Comparison of ENCODE assay signal across 10 cellular contexts in genomic region chr1:89615676-89616598, GRCh38. TPM values are rescaled to one million over a fixed set of nuclear protein-coding genes. Genes with fewer than 3 reads are reported as not detected.
DNase-seq lines count a peak whose midpoint lies in the region; FAIRE-seq and TF ChIP-seq lines count a peak whose summit lies in the region.
"Had no signal": no experiment of that assay in that cellular context is flagged by ENCODE, and none has a peak within 500 bp of the region (broad histone marks: within the 10 kb centered on the region; RNA-seq: fewer than 3 reads in every experiment).

No MANE protein-coding gene starts in this region.

- TF ChIP-seq POLR2A in esophagus muscularis mucosa (IDR thresholded peaks at IDR 0.05; ENCODE audit: low read depth) (no peak), sigmoid colon (IDR thresholded peaks at IDR 0.05) (no peak)

- H3K27ac ChIP-seq in OCI-LY7 (ENCODE audit: low read depth, low read length, poor library complexity, severe bottlenecking) (no peak overlapping the region), esophagus muscularis mucosa (replicated peaks in 1 of 4) (no peak overlapping the region), smooth muscle cell (ENCODE audit: low read depth) (no peak overlapping the region), sigmoid colon (no peak overlapping the region)

- H3K4me3 ChIP-seq in OCI-LY7 (ENCODE audit: low read depth, low read length, poor library complexity, severe bottlenecking) (no peak overlapping the region), esophagus muscularis mucosa (no peak overlapping the region), smooth muscle cell (no peak overlapping the region), sigmoid colon (no peak overlapping the region)
- H3K4me3 ChIP-seq: skin epidermis had no signal

- TF ChIP-seq CTCF in OCI-LY7 (conservative IDR thresholded peaks at IDR 0.05; ENCODE audit: low read length) (peak; percentile 75), esophagus muscularis mucosa (IDR thresholded peaks at IDR 0.05) (peak in 2 of 3 experiments; percentile 21 to 25), smooth muscle cell (IDR thresholded peaks at IDR 0.05; ENCODE audit: borderline replicate concordance, insufficient read depth, poor library complexity, severe bottlenecking) (peak; percentile 32), sigmoid colon (IDR thresholded peaks at IDR 0.05) (no peak)

- H3F3A ChIP-seq in smooth muscle cell (ENCODE audit: low read depth): no peaks in the 10 kb centered on the region

- H3K79me2 ChIP-seq in OCI-LY7 (ENCODE audit: insufficient read depth, low read depth, low read length) (no peaks in the 10 kb centered on the region), smooth muscle cell (ENCODE audit: low read depth) (no peaks in the 10 kb centered on the region)

- WGBS in esophagus muscularis mucosa: 61% methylated on average over 3 of the region's 3 CpGs
- 76% methylated on average over 3 of the region's 3 CpGs for WGBS in smooth muscle cell (ENCODE audit: low lambda C conversion rate)
- WGBS in sigmoid colon, 2 donors: 88 to 94% methylated on average over 3 of the region's 3 CpGs

- H3K9ac ChIP-seq in smooth muscle cell (ENCODE audit: low read depth): no peak overlapping the region

- DNase-seq in NCI-H748 (lab: John Stamatoyannopoulos, UW; ENCODE audit: unreplicated experiment) (peak; percentile 23), NCI-H748 treated with DMSO at 0.1 percent for 48 hours (lab: John Stamatoyannopoulos, UW) (no peak), OCI-LY7 (ENCODE audit: low spot score) (peak; percentile 51), esophagus muscularis mucosa (ENCODE audit: extremely low spot score) (no peak), smooth muscle cell (lab: John Stamatoyannopoulos, UW; ENCODE audit: unreplicated experiment) (no peak), sigmoid colon (no peak), HTR-8/SVneo (ENCODE audit: insufficient read length, low spot score) (no peak), NCI-H187 treated with DMSO at 0.1 percent for 48 hours (lab: John Stamatoyannopoulos, UW) (no peak)
- DNase-seq: C1 segment of cervical spinal cord had no signal

- H3K9me2 ChIP-seq in OCI-LY7 (ENCODE audit: insufficient read depth, low read length): no peaks in the 10 kb centered on the region

- H3K4me1 ChIP-seq in OCI-LY7 (ENCODE audit: insufficient read depth, low read length, poor library complexity, severe bottlenecking) (no peaks in the 10 kb centered on the region), esophagus muscularis mucosa (peaks cover 0 to 15% (median 3%) of the 10 kb centered on the region in 4 donors), smooth muscle cell (ENCODE audit: low read depth) (no peaks in the 10 kb centered on the region), sigmoid colon (no peaks in the 10 kb centered on the region)

- 0 out of 2 replicates have a peak, but pooled peaks cover 4% of the 10 kb centered on the region for H3K36me3 ChIP-seq in OCI-LY7 (ENCODE audit: insufficient read depth, low read length)
- H3K36me3 ChIP-seq in esophagus muscularis mucosa: no peaks in the 10 kb centered on the region
- no peaks in the 10 kb centered on the region for H3K36me3 ChIP-seq in smooth muscle cell (ENCODE audit: low read depth)
- H3K36me3 ChIP-seq in sigmoid colon: no peaks in the 10 kb centered on the region

- TF ChIP-seq EP300 in esophagus muscularis mucosa (IDR thresholded peaks at IDR 0.05) (no peak), sigmoid colon (IDR thresholded peaks at IDR 0.05) (no peak)

- H3K9me3 ChIP-seq in OCI-LY7 (ENCODE audit: low read length) (no peaks in the 10 kb centered on the region), esophagus muscularis mucosa (no peaks in the 10 kb centered on the region), smooth muscle cell (replicated peaks; ENCODE audit: low read depth) (no peaks in the 10 kb centered on the region), sigmoid colon (no peaks in the 10 kb centered on the region)

- CTCF ChIA-PET in OCI-LY7 (lab: Charles Lee; ENCODE audit: unreplicated experiment): interaction anchor here (0.9 kb wide), 1 partner anchor 146 kb away, joined by 4 read pairs; no protein-coding TSS in a partner anchor

- H4K20me1 ChIP-seq in OCI-LY7 (ENCODE audit: insufficient read depth, low read length): no peaks in the 10 kb centered on the region
- H4K20me1 ChIP-seq in smooth muscle cell (ENCODE audit: low read depth): no peaks in the 10 kb centered on the region

- H3K4me2 ChIP-seq in OCI-LY7 (ENCODE audit: low read length) (no peak overlapping the region), smooth muscle cell (no peak overlapping the region)

- no TSS peak for BruUV-seq in OCI-LY7 (replicated peaks; lab: Mats Ljungman, UMichigan)

- POLR2A ChIA-PET in OCI-LY7 (lab: Charles Lee): interaction anchor here (1.1 kb wide), 1 partner anchor 126 kb away, joined by 3 read pairs; no protein-coding TSS in a partner anchor

- no peak for FAIRE-seq in HTR-8/SVneo (lab: Jason Lieb, UNC)

- H3K27me3 ChIP-seq in esophagus muscularis mucosa: no peaks in the 10 kb centered on the region
- no peaks in the 10 kb centered on the region for H3K27me3 ChIP-seq in smooth muscle cell (ENCODE audit: low read depth)
- H3K27me3 ChIP-seq in sigmoid colon: no peaks in the 10 kb centered on the region

- intact Hi-C loops in OCI-LY7 (cut with micrococcal nuclease; ENCODE audit: unreplicated experiment): no loop called here
- intact Hi-C loops in esophagus muscularis mucosa (cut with DNase I): no loop called here
- intact Hi-C loops in sigmoid colon (cut with DNase I): no loop called here

- H2AFZ ChIP-seq in OCI-LY7 (ENCODE audit: low read length): no peak overlapping the region
- H2AFZ ChIP-seq in smooth muscle cell (ENCODE audit: low read depth): no peak overlapping the region

RNA-seq across cellular contexts. Expression of gene LRRC8C, which starts 17.0 kb away (rescaled TPM):
- 4.1 and 6.0 TPM in 2 replicates for total RNA-seq in OCI-LY7 (2014; rRNA removed; shearing (Covaris generic))
- 8.8 and 9.0 TPM in 2 replicates for total RNA-seq in OCI-LY7 (2022)
- 1 to 10 TPM; 5.8 to 8.9 (median 7.4) TPM for total RNA-seq in esophagus muscularis mucosa
- total RNA-seq in smooth muscle cell: 4.9 and 7.2 TPM in 2 replicates
- 2.2 and 2.6 TPM in 2 replicates for polyA plus RNA-seq in smooth muscle cell
- 1 to 10 TPM; 3.5 to 7.8 (median 5.1) TPM for total RNA-seq in sigmoid colon
- polyA plus RNA-seq in sigmoid colon: 1 to 10 TPM in 2 of 3 donors, under 1 TPM in 1; 0.69 to 4.1 (median 1.2) TPM

Comparison
In these comparisons a context has a peak if more than half of its experiments do, and no peak if none do; other contexts are left out.
1. DNase-seq: peak in NCI-H748 (single experiment) and OCI-LY7 (single experiment); none in NCI-H748 treated with DMSO at 0.1 percent for 48 hours (single experiment), esophagus muscularis mucosa (single experiment), smooth muscle cell (single experiment), sigmoid colon (single experiment), HTR-8/SVneo (single experiment) and NCI-H187 treated with DMSO at 0.1 percent for 48 hours (single experiment).
2. CTCF ChIP-seq: peak in OCI-LY7 (single experiment), esophagus muscularis mucosa (2 of 3) and smooth muscle cell (single experiment); none in sigmoid colon (0 of 4).